14 cellular contexts compared by ENCODE assay signal in the genomic region with DNA sequence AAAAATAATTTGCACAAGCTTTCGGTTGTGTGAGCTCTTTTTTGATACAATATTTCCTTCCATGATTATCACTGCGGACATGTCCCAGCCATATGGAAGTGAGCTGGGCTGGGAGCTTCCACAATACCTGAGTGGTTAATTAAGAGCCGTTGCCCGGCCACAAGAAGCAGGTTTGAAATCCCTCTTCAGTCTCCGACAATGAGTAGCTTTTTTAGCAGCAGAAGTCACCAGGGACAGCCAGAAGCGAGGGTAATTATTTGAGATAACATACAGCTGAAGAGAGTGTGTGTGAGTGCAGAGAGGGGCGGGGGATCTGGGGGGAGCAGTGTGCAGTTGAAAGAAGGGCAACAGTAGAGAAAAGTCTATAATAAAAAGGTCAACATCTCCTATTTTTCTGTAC.
DNase-seq lines count a peak whose midpoint lies in the region; ATAC-seq and TF ChIP-seq lines count a peak whose summit lies in the region.
"Had no signal": no experiment of that assay in that cellular context is flagged by ENCODE, and none has a peak within 500 bp of the region (broad histone marks: within the 10 kb centered on the region; RNA-seq: fewer than 3 reads in every experiment).

No MANE protein-coding gene starts in this region.

- no peaks in the 10 kb centered on the region for H3K27me3 ChIP-seq in HAP-1 (ENCODE audit: low read depth)

- H3K9me3 Mint-ChIP-seq in nephron progenitor cell, result no peaks in the 10 kb centered on the region
- H3K9me3 Mint-ChIP-seq: activated naive CD8-positive, alpha-beta T cell treated with anti-CD3 and anti-CD28 coated beads for 36 hours; stimulated activated naive CD8-positive, alpha-beta T cell treated with anti-CD3 and anti-CD28 coated beads, Interleukin-15, Interleukin-2, amounts not matched to agents 100 ng/mL and 50 ng/mL, for 24 hours had no signal

- H3K4me1 ChIP-seq in HAP-1, result peaks cover 4% of the 10 kb centered on the region

- H3K36me3 ChIP-seq in HAP-1 (replicated peaks), result no peaks in the 10 kb centered on the region
- H3K36me3 ChIP-seq: neutrophil had no signal

- no peak for TF ChIP-seq CTCF in nephron progenitor cell (IDR thresholded peaks at IDR 0.05)

- peak overlapping the region; percentile 4 for H3K4me3 Mint-ChIP-seq in nephron progenitor cell
- H3K4me3 Mint-ChIP-seq: activated naive CD8-positive, alpha-beta T cell treated with anti-CD3 and anti-CD28 coated beads for 36 hours; CD14-positive monocyte; stimulated activated naive CD8-positive, alpha-beta T cell treated with anti-CD3 and anti-CD28 coated beads, Interleukin-15, Interleukin-2, amounts not matched to agents 100 ng/mL and 50 ng/mL, for 24 hours had no signal

- ATAC-seq in GM18502 (IDR thresholded peaks at IDR 0.05; ENCODE audit: poor library complexity, unreplicated experiment) (no peak), HG03439 (IDR thresholded peaks at IDR 0.05; ENCODE audit: unreplicated experiment) (no peak), HG02981 (IDR thresholded peaks at IDR 0.05; ENCODE audit: unreplicated experiment) (no peak)

- in situ Hi-C loops in HAP-1 (cut with MboI; ENCODE audit: low sequenced_read_pairs), result no loop called here

- no peaks in the 10 kb centered on the region for H3K9me3 ChIP-seq in HAP-1
- H3K9me3 ChIP-seq: neutrophil had no signal

- no peak overlapping the region for H3K4me3 ChIP-seq in HAP-1

- peaks cover 93% of the 10 kb centered on the region for H3K4me1 Mint-ChIP-seq in nephron progenitor cell
- H3K4me1 Mint-ChIP-seq: activated naive CD8-positive, alpha-beta T cell treated with anti-CD3 and anti-CD28 coated beads for 36 hours; CD14-positive monocyte had no signal

- H3K27me3 Mint-ChIP-seq in nephron progenitor cell (ENCODE audit: low read depth, poor library complexity), result peaks cover 14% of the 10 kb centered on the region

- DNase-seq in HAP-1 (ENCODE audit: low spot score in 2 of 2) (peak; percentile 30 to 65), NCI-H1694 (lab: John Stamatoyannopoulos, UW) (peak; percentile 7), NCI-H774 (lab: John Stamatoyannopoulos, UW) (peak; percentile 29), nephron progenitor cell (no peak), activated T-cell treated with anti-CD3 and anti-CD28 coated beads for 4 hours (no peak)
- DNase-seq: activated naive CD8-positive, alpha-beta T cell treated with anti-CD3 and anti-CD28 coated beads for 36 hours; hippocampal formation; small intestine had no signal

- no peaks in the 10 kb centered on the region for H3K36me3 Mint-ChIP-seq in nephron progenitor cell (ENCODE audit: low read depth)
- H3K36me3 Mint-ChIP-seq: activated naive CD8-positive, alpha-beta T cell treated with anti-CD3 and anti-CD28 coated beads for 36 hours; CD14-positive monocyte had no signal

- peak overlapping the region; percentile 4 for H3K27ac Mint-ChIP-seq in nephron progenitor cell
- H3K27ac Mint-ChIP-seq: activated naive CD8-positive, alpha-beta T cell treated with anti-CD3 and anti-CD28 coated beads for 36 hours; CD14-positive monocyte; stimulated activated naive CD8-positive, alpha-beta T cell treated with anti-CD3 and anti-CD28 coated beads, Interleukin-15, Interleukin-2, amounts not matched to agents 100 ng/mL and 50 ng/mL, for 24 hours had no signal

Comparison
In these comparisons a context has a peak if more than half of its experiments do, and no peak if none do; other contexts are left out.
1. DNase-seq: peak in HAP-1 (2 of 2), NCI-H1694 (single experiment) and NCI-H774 (single experiment); none in nephron progenitor cell (single experiment) and activated T-cell treated with anti-CD3 and anti-CD28 coated beads for 4 hours (single experiment).